Comparison of ENCODE assay signal across 13 cellular contexts in genomic region chr9:17793713-17794622, GRCh38.
DNase-seq lines count a peak whose midpoint lies in the region; FAIRE-seq and TF ChIP-seq lines count a peak whose summit lies in the region.
"Had no signal": no experiment of that assay in that cellular context is flagged by ENCODE, and none has a peak within 500 bp of the region (broad histone marks: within the 10 kb centered on the region; RNA-seq: fewer than 3 reads in every experiment).

No MANE protein-coding gene starts in this region.

- H3K9me3 ChIP-seq in OCI-LY3 (ENCODE audit: insufficient read depth, low read length), result no peaks in the 10 kb centered on the region

- intact Hi-C loops in activated CD4-positive, alpha-beta memory T cell treated with anti-CD3 and anti-CD28 coated beads for 36 hours (cut with micrococcal nuclease), result no loop called here

- H2AFZ ChIP-seq in OCI-LY3 (ENCODE audit: low read depth, low read length), result no peak overlapping the region

- TF ChIP-seq CTCF in OCI-LY3 (IDR thresholded peaks at IDR 0.05; ENCODE audit: low read depth, low read length), result peak; percentile 40

- no peaks in the 10 kb centered on the region for H4K20me1 ChIP-seq in OCI-LY3 (ENCODE audit: insufficient read depth, low read length)

- no peak overlapping the region for H3K9ac ChIP-seq in OCI-LY3 (ENCODE audit: low read length)
- H3K9ac ChIP-seq: KMS-11 had no signal

- CTCF ChIA-PET in activated CD4-positive, alpha-beta memory T cell treated with anti-CD3 and anti-CD28 coated beads for 36 hours (lab: Charles Lee), result interaction anchor here (0.9 kb wide), 1 partner anchor 17 kb away, joined by 3 read pairs; no protein-coding TSS in a partner anchor

- no peaks in the 10 kb centered on the region for H3K4me1 ChIP-seq in OCI-LY3 (ENCODE audit: low read length)

- TF ChIP-seq POLR2A in GM12892 (IDR thresholded peaks at IDR 0.05; ENCODE audit: low read depth, low read length), result no peak

- H3K27me3 ChIP-seq in OCI-LY3 (ENCODE audit: low read depth, low read length), result peaks cover 15% of the 10 kb centered on the region; the same call in 1 of the 2 replicates

- POLR2A ChIA-PET in activated CD4-positive, alpha-beta memory T cell treated with anti-CD3 and anti-CD28 coated beads for 36 hours (lab: Charles Lee), result no interaction called here

- no peaks in the 10 kb centered on the region for H3K79me2 ChIP-seq in OCI-LY3 (ENCODE audit: low read length)

- no peak overlapping the region for H3K27ac Mint-ChIP-seq in activated CD4-positive, alpha-beta memory T cell treated with anti-CD3 and anti-CD28 coated beads for 36 hours
- H3K27ac Mint-ChIP-seq: T-helper 2 cell treated with Interferon-gamma antibody and Interleukin-4, amounts not matched to agents 5 μg/mL and 100 μg/mL, for 36 hours had no signal

- H3K36me3 ChIP-seq in OCI-LY3 (replicated peaks; ENCODE audit: low read depth, low read length), result no peaks in the 10 kb centered on the region

- H3K27ac ChIP-seq in OCI-LY3 (ENCODE audit: low read length), result no peak overlapping the region
- H3K27ac ChIP-seq: KMS-11 had no signal

- no peak overlapping the region for H3K4me2 ChIP-seq in OCI-LY3 (ENCODE audit: low read length)
- H3K4me2 ChIP-seq: KMS-11 had no signal

- no peaks in the 10 kb centered on the region for H3K27me3 Mint-ChIP-seq in activated CD4-positive, alpha-beta memory T cell treated with anti-CD3 and anti-CD28 coated beads for 36 hours
- H3K27me3 Mint-ChIP-seq: naive B cell had no signal

- no peak for FAIRE-seq in GM12892 (lab: Jason Lieb, UNC)
- FAIRE-seq: frontal cortex had no signal

- H3K4me1 Mint-ChIP-seq in activated CD4-positive, alpha-beta memory T cell treated with anti-CD3 and anti-CD28 coated beads for 36 hours (ENCODE audit: low read depth), result no peaks in the 10 kb centered on the region
- H3K4me1 Mint-ChIP-seq: naive B cell had no signal

- H3K9me3 Mint-ChIP-seq in activated CD4-positive, alpha-beta memory T cell treated with anti-CD3 and anti-CD28 coated beads for 36 hours, result no peaks in the 10 kb centered on the region
- H3K9me3 Mint-ChIP-seq: T-helper 2 cell treated with Interferon-gamma antibody and Interleukin-4, amounts not matched to agents 5 μg/mL and 100 μg/mL, for 36 hours had no signal

- DNase-seq in NCI-H82 (lab: John Stamatoyannopoulos, UW) (peak; percentile 44), NCI-H82 treated with DMSO at 0.1 percent for 48 hours (lab: John Stamatoyannopoulos, UW; ENCODE audit: unreplicated experiment) (no peak), dermis blood vessel endothelial cell (peak; percentile 28), superior temporal gyrus (ENCODE audit: extremely low spot score) (peak; percentile 40), GM12892 (ENCODE audit: insufficient read length) (no peak)
- no peak for DNase-seq in stimulated activated CD4-positive, alpha-beta T cell treated with anti-CD3 and anti-CD28 coated beads, Interleukin-1b, Interleukin-23, amount 100 ng/mL, for 48 hours
- DNase-seq in activated CD4-positive, alpha-beta memory T cell treated with anti-CD3 and anti-CD28 coated beads for 36 hours, result no peak
- DNase-seq: activated naive CD4-positive, alpha-beta T cell treated with Interleukin-2 at 50 U/mL for 16 hours; naive B cell had no signal

- no peak overlapping the region for H3K4me3 Mint-ChIP-seq in activated CD4-positive, alpha-beta memory T cell treated with anti-CD3 and anti-CD28 coated beads for 36 hours
- H3K4me3 Mint-ChIP-seq: naive B cell; T-helper 2 cell treated with Interferon-gamma antibody and Interleukin-4, amounts not matched to agents 5 μg/mL and 100 μg/mL, for 36 hours had no signal

- no peak overlapping the region for H3K4me3 ChIP-seq in OCI-LY3 (ENCODE audit: low read length)

- no peaks in the 10 kb centered on the region for H3K36me3 Mint-ChIP-seq in activated CD4-positive, alpha-beta memory T cell treated with anti-CD3 and anti-CD28 coated beads for 36 hours
- H3K36me3 Mint-ChIP-seq: naive B cell had no signal

Comparison
In these comparisons a context has a peak if more than half of its experiments do, and no peak if none do; other contexts are left out.
1. DNase-seq: peak in NCI-H82 (single experiment), dermis blood vessel endothelial cell (single experiment) and superior temporal gyrus (single experiment); none in NCI-H82 treated with DMSO at 0.1 percent for 48 hours (single experiment), GM12892 (single experiment), stimulated activated CD4-positive, alpha-beta T cell treated with anti-CD3 and anti-CD28 coated beads, Interleukin-1b, Interleukin-23, amount 100 ng/mL, for 48 hours (single experiment) and activated CD4-positive, alpha-beta memory T cell treated with anti-CD3 and anti-CD28 coated beads for 36 hours (single experiment).